Comparison of ENCODE assay signal across 32 cellular contexts in the genomic region with DNA sequence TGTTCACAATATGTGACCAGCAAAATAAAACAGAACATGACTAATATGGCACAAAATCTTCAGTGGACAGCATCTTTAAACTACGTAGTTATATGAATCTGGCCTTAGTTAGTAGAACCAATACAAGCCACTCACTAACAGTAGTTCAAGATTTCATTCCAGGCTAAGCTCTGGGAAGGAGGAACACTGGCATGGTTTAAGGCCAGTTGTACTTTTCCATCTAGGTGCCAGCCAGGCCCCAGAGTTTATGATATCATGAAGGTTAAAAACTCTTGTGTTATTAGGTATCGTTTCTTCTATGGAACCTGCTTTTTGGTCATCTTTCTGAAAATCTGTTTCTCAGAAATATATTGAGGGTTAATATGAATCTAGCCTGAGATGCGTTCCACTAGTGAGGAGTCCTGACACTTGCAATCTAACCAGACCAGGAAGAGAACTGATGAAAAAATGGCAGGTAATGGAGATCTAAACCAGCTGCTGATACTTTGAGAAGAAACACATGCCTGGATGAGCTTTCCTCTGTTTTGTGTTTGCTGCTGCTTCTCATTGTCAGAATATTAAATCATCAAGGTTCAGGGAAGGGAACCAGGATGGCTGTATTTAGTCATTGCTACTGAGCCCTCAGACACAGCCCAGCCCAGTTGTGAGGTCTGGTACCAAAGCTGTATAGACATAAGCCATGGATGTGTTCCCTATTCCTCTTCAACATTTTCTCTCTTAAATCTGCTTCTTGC.
A peak's percentile ranks its signal among the peaks of the same experiment; 100 is the strongest.
DNase-seq lines count a peak whose midpoint lies in the region; ATAC-seq and TF ChIP-seq lines count a peak whose summit lies in the region.
"Had no signal": no experiment of that assay in that cellular context is flagged by ENCODE, and none has a peak within 500 bp of the region (broad histone marks: within the 10 kb centered on the region; RNA-seq: fewer than 3 reads in every experiment).

No MANE protein-coding gene starts in this region.

- H3K4me2 ChIP-seq in smooth muscle cell, result peak overlapping the region; percentile 7
- H3K4me2 ChIP-seq: GM23338, KMS-11, PC-9 had no signal

- TF ChIP-seq CTCF in chondrocyte (IDR thresholded peaks at IDR 0.05) (no peak), smooth muscle cell (IDR thresholded peaks at IDR 0.05; ENCODE audit: borderline replicate concordance, insufficient read depth, poor library complexity, severe bottlenecking) (no peak)

- H3K9me3 Mint-ChIP-seq in chondrocyte (ENCODE audit: low read depth), result no peaks in the 10 kb centered on the region
- no peaks in the 10 kb centered on the region for H3K9me3 Mint-ChIP-seq in stimulated activated effector memory CD8-positive, alpha-beta T cell treated with anti-CD3 and anti-CD28 coated beads, Interleukin-12 subunit alpha, Interleukin-12 subunit beta, amount 100 ng/mL, for 72 hours
- H3K9me3 Mint-ChIP-seq: CD8-positive, alpha-beta T cell; GM23338 had no signal

- H3K79me2 ChIP-seq in smooth muscle cell (ENCODE audit: low read depth), result no peaks in the 10 kb centered on the region

- in situ Hi-C loops in HAP-1 (cut with MboI; ENCODE audit: low sequenced_read_pairs), result no loop called here

- H3K27me3 Mint-ChIP-seq in chondrocyte (ENCODE audit: low read depth), result no peaks in the 10 kb centered on the region
- H3K27me3 Mint-ChIP-seq: B cell, IgD-negative memory B cell had no signal

- H2AFZ ChIP-seq in smooth muscle cell (ENCODE audit: low read depth), result no peak overlapping the region
- H2AFZ ChIP-seq: GM23338, PC-9 had no signal

- H3K4me1 Mint-ChIP-seq in chondrocyte (ENCODE audit: low read depth), result peaks cover 26% of the 10 kb centered on the region
- H3K4me1 Mint-ChIP-seq in stimulated activated effector memory CD8-positive, alpha-beta T cell treated with anti-CD3 and anti-CD28 coated beads, Interleukin-12 subunit alpha, Interleukin-12 subunit beta, amount 100 ng/mL, for 72 hours, result peaks cover 6% of the 10 kb centered on the region
- H3K4me1 Mint-ChIP-seq: GM23338 had no signal

- H3F3A ChIP-seq in smooth muscle cell (ENCODE audit: low read depth), result no peaks in the 10 kb centered on the region

- H3K36me3 ChIP-seq in muscle layer of colon (ENCODE audit: insufficient read depth, low read length) (no peaks in the 10 kb centered on the region), smooth muscle cell (ENCODE audit: low read depth) (no peaks in the 10 kb centered on the region), HAP-1 (replicated peaks) (no peaks in the 10 kb centered on the region)
- H3K36me3 ChIP-seq: SJSA1 had no signal

- H3K4me1 ChIP-seq in muscle layer of colon (ENCODE audit: insufficient read depth, low read length), result peaks cover 26% of the 10 kb centered on the region
- no peaks in the 10 kb centered on the region for H3K4me1 ChIP-seq in smooth muscle cell (ENCODE audit: low read depth)
- H3K4me1 ChIP-seq in HAP-1, result no peaks in the 10 kb centered on the region
- H3K4me1 ChIP-seq: Caco-2, SJSA1 had no signal

- H3K4me3 Mint-ChIP-seq in chondrocyte (ENCODE audit: unreplicated experiment), result no peak overlapping the region
- no peak overlapping the region for H3K4me3 Mint-ChIP-seq in stimulated activated effector memory CD8-positive, alpha-beta T cell treated with anti-CD3 and anti-CD28 coated beads, Interleukin-12 subunit alpha, Interleukin-12 subunit beta, amount 100 ng/mL, for 72 hours
- H3K4me3 Mint-ChIP-seq: B cell; CD8-positive, alpha-beta T cell; GM23338; IgD-negative memory B cell had no signal

- H3K27me3 ChIP-seq in muscle layer of colon (ENCODE audit: control insufficient read depth in 1 of 2, insufficient read depth in 2 of 2, low read length in 2 of 2), result no peaks in the 10 kb centered on the region
- H3K27me3 ChIP-seq in smooth muscle cell (ENCODE audit: low read depth), result no peaks in the 10 kb centered on the region
- H3K27me3 ChIP-seq in HAP-1 (ENCODE audit: low read depth), result no peaks in the 10 kb centered on the region
- H3K27me3 ChIP-seq: SJSA1 had no signal

- H3K4me3 ChIP-seq in muscle layer of colon (ENCODE audit: low read depth in 1 of 2, low read length in 2 of 2) (no peak overlapping the region), smooth muscle cell (no peak overlapping the region), HAP-1 (no peak overlapping the region)
- H3K4me3 ChIP-seq: GM12878, GM23338, PC-9, SJSA1 had no signal

- H3K27ac ChIP-seq in muscle layer of colon (ENCODE audit: low read depth, low read length) (peak overlapping the region; percentile 55), smooth muscle cell (ENCODE audit: low read depth) (peak overlapping the region; percentile 36)
- H3K27ac ChIP-seq: C4-2B, HL-60, KMS-11, PC-9, SJSA1 had no signal

- H3K9ac ChIP-seq in muscle layer of colon (ENCODE audit: low read length) (no peak overlapping the region), smooth muscle cell (ENCODE audit: low read depth) (no peak overlapping the region)
- H3K9ac ChIP-seq: KMS-11 had no signal

- H3K36me3 Mint-ChIP-seq in chondrocyte (ENCODE audit: low read depth), result no peaks in the 10 kb centered on the region
- H3K36me3 Mint-ChIP-seq in stimulated activated effector memory CD8-positive, alpha-beta T cell treated with anti-CD3 and anti-CD28 coated beads, Interleukin-12 subunit alpha, Interleukin-12 subunit beta, amount 100 ng/mL, for 72 hours, result no peaks in the 10 kb centered on the region
- H3K36me3 Mint-ChIP-seq: CD8-positive, alpha-beta T cell; IgD-negative memory B cell had no signal

- H3K9me3 ChIP-seq in muscle layer of colon (ENCODE audit: low read length), result no peaks in the 10 kb centered on the region
- H3K9me3 ChIP-seq in smooth muscle cell (replicated peaks; ENCODE audit: low read depth), result no peaks in the 10 kb centered on the region
- no peaks in the 10 kb centered on the region for H3K9me3 ChIP-seq in HAP-1
- H3K9me3 ChIP-seq: Caco-2, SJSA1 had no signal

- H3K27ac Mint-ChIP-seq in chondrocyte (ENCODE audit: unreplicated experiment), result peak overlapping the region; percentile 38
- H3K27ac Mint-ChIP-seq in stimulated activated effector memory CD8-positive, alpha-beta T cell treated with anti-CD3 and anti-CD28 coated beads, Interleukin-12 subunit alpha, Interleukin-12 subunit beta, amount 100 ng/mL, for 72 hours, result no peak overlapping the region
- H3K27ac Mint-ChIP-seq: B cell; CD8-positive, alpha-beta T cell; GM23338; IgD-negative memory B cell had no signal

- no peaks in the 10 kb centered on the region for H4K20me1 ChIP-seq in smooth muscle cell (ENCODE audit: low read depth)

- ATAC-seq in stimulated activated effector memory CD8-positive, alpha-beta T cell treated with anti-CD3 and anti-CD28 coated beads, Interleukin-12 subunit alpha, Interleukin-12 subunit beta, amount 100 ng/mL, for 72 hours, result no peak
- ATAC-seq in HG02571 (IDR thresholded peaks at IDR 0.05; ENCODE audit: unreplicated experiment), result no peak
- ATAC-seq: CD8-positive, alpha-beta T cell; GM12878; GM23338; HCT116; Right ventricle myocardium inferior had no signal

- DNase-seq in chondrocyte (ENCODE audit: low spot score) (no peak), smooth muscle cell (lab: John Stamatoyannopoulos, UW; ENCODE audit: unreplicated experiment) (no peak), HAP-1 (ENCODE audit: low spot score in 2 of 2) (no peak), cerebellar cortex (ENCODE audit: low spot score) (no peak)
- DNase-seq in stimulated activated effector memory CD8-positive, alpha-beta T cell treated with anti-CD3 and anti-CD28 coated beads, Interleukin-12 subunit alpha, Interleukin-12 subunit beta, amount 100 ng/mL, for 72 hours (ENCODE audit: low spot score in 2 of 2), result no peak
- DNase-seq: Caco-2; CD8-positive, alpha-beta T cell; DMS 273 treated with DMSO at 0.1 percent for 48 hours; DMS79; EL; GDM1; NCI-H1048; NCI-H1417; NCI-H1694; NCI-H2029 treated with DMSO at 0.1 percent for 48 hours; NCI-H446 treated with DMSO at 0.1 percent for 48 hours; NCI-H526; NCI-H82; NK-92 treated with Interleukin-12 subunit alpha and Interleukin-12 subunit beta, amount 100 ng/mL, for 24 hours; PC-9 had no signal

- 74% methylated on average over 3 of the region's 3 CpGs for WGBS in smooth muscle cell (ENCODE audit: low lambda C conversion rate)
